16 cellular contexts compared by ENCODE assay signal in the genomic region with DNA sequence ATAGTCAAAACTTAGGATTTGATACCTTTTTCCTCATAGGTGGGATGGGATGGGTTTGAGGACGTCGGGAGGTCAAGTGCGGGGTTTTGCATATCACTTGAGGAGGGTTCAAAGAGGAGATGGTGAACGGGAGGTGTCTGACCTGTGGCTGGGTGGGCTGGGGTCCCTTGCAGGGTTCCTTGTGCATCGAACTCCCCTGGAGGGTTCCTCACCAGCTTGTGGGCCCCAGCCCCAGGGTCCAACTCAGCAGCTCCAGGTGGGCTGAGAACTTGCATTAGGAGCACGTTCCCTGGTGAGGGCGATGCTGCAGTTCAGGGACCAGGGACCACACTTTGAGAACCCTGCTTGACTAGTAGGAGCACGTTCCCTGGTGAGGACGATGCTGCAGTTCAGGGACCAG. TPM values are rescaled to one million over a fixed set of nuclear protein-coding genes. Genes with fewer than 3 reads are reported as not detected.
DNase-seq lines count a peak whose midpoint lies in the region; ATAC-seq and TF ChIP-seq lines count a peak whose summit lies in the region.
"Had no signal": no experiment of that assay in that cellular context is flagged by ENCODE, and none has a peak within 500 bp of the region (broad histone marks: within the 10 kb centered on the region; RNA-seq: fewer than 3 reads in every experiment).

No MANE protein-coding gene starts in this region.

- H3K4me3 Mint-ChIP-seq in chondrocyte (ENCODE audit: unreplicated experiment) = no peak overlapping the region
- H3K4me3 Mint-ChIP-seq in neural crest cell = no peak overlapping the region
- no peak overlapping the region for H3K4me3 Mint-ChIP-seq in T-helper 2 cell treated with Interferon-gamma antibody and Interleukin-4, amounts not matched to agents 5 μg/mL and 100 μg/mL, for 36 hours
- H3K4me3 Mint-ChIP-seq: CD8-positive, alpha-beta T cell had no signal

- no peak for TF ChIP-seq EP300 in sigmoid colon (IDR thresholded peaks at IDR 0.05)

- H3K4me3 ChIP-seq in upper lobe of right lung (no peak overlapping the region), sigmoid colon (no peak overlapping the region)

- DNase-seq in Right ventricle myocardium superior (peak; percentile 19), Right ventricle myocardium inferior (ENCODE audit: missing footprints) (no peak), chondrocyte (ENCODE audit: low spot score) (peak; percentile 63), neural crest cell (ENCODE audit: low read depth, low spot score) (no peak), upper lobe of right lung (peak; percentile 36), sigmoid colon (no peak)
- DNase-seq in T-helper 2 cell treated with Interferon-gamma antibody and Interleukin-4, amounts not matched to agents 5 μg/mL and 100 μg/mL, for 36 hours (ENCODE audit: low spot score) = no peak
- DNase-seq: Calu3; CD8-positive, alpha-beta T cell; GOT3; KBM-7; NCI-H1694 treated with DMSO at 0.1 percent for 48 hours; NK-92 treated with Interleukin-12 subunit alpha and Interleukin-12 subunit beta, amount 100 ng/mL, for 24 hours; SHP77 treated with DMSO at 0.1 percent for 48 hours had no signal

- TF ChIP-seq CTCF in chondrocyte (IDR thresholded peaks at IDR 0.05) (no peak), neural crest cell (conservative IDR thresholded peaks at IDR 0.05) (no peak), upper lobe of right lung (IDR thresholded peaks at IDR 0.05) (no peak), sigmoid colon (IDR thresholded peaks at IDR 0.05) (no peak)

- intact Hi-C loops in Right ventricle myocardium superior (cut with DNase I) (no loop called here), Right ventricle myocardium inferior (cut with DNase I) (no loop called here), upper lobe of right lung (cut with DNase I) (no loop called here), sigmoid colon (cut with DNase I) (no loop called here)

- H3K27me3 Mint-ChIP-seq in chondrocyte (ENCODE audit: low read depth) = peaks cover 53% of the 10 kb centered on the region
- H3K27me3 Mint-ChIP-seq in neural crest cell (ENCODE audit: low read depth) = peaks cover 16% of the 10 kb centered on the region
- no peaks in the 10 kb centered on the region for H3K27me3 Mint-ChIP-seq in T-helper 2 cell treated with Interferon-gamma antibody and Interleukin-4, amounts not matched to agents 5 μg/mL and 100 μg/mL, for 36 hours (ENCODE audit: low read depth)

- H3K9me3 ChIP-seq in upper lobe of right lung = no peaks in the 10 kb centered on the region
- H3K9me3 ChIP-seq in sigmoid colon = no peaks in the 10 kb centered on the region

- WGBS in sigmoid colon, 2 donors = 87 to 93% methylated on average over 9 of the region's 9 CpGs

- H3K4me1 ChIP-seq in upper lobe of right lung (peaks cover 6% of the 10 kb centered on the region), sigmoid colon (no peaks in the 10 kb centered on the region)

- ATAC-seq in Right ventricle myocardium superior (ENCODE audit: poor library complexity) (no peak), Right ventricle myocardium inferior (no peak), upper lobe of right lung (no peak)
- ATAC-seq in activated CD4-positive, CD25-positive, alpha-beta regulatory T cell treated with anti-CD3 and anti-CD28 coated beads, Interleukin-2, amount 50 U/mL, for 24 hours = no peak
- ATAC-seq: CD8-positive, alpha-beta T cell had no signal

- H3K27ac Mint-ChIP-seq in chondrocyte (ENCODE audit: unreplicated experiment) = no peak overlapping the region
- H3K27ac Mint-ChIP-seq in neural crest cell (ENCODE audit: unreplicated experiment) = peak overlapping the region; percentile 52
- no peak overlapping the region for H3K27ac Mint-ChIP-seq in T-helper 2 cell treated with Interferon-gamma antibody and Interleukin-4, amounts not matched to agents 5 μg/mL and 100 μg/mL, for 36 hours
- H3K27ac Mint-ChIP-seq: CD8-positive, alpha-beta T cell had no signal

- H3K4me1 Mint-ChIP-seq in chondrocyte (ENCODE audit: low read depth) (no peaks in the 10 kb centered on the region), neural crest cell (peaks cover 4% of the 10 kb centered on the region)
- H3K4me1 Mint-ChIP-seq in T-helper 2 cell treated with Interferon-gamma antibody and Interleukin-4, amounts not matched to agents 5 μg/mL and 100 μg/mL, for 36 hours (ENCODE audit: low read depth) = peaks cover 19% of the 10 kb centered on the region

- no peaks in the 10 kb centered on the region for H3K27me3 ChIP-seq in upper lobe of right lung
- peaks cover 0 to 51% (median 11%) of the 10 kb centered on the region in 3 donors for H3K27me3 ChIP-seq in sigmoid colon

- H3K36me3 ChIP-seq in upper lobe of right lung = no peaks in the 10 kb centered on the region
- H3K36me3 ChIP-seq in sigmoid colon = no peaks in the 10 kb centered on the region

- H3K36me3 Mint-ChIP-seq in chondrocyte (ENCODE audit: low read depth) (no peaks in the 10 kb centered on the region), neural crest cell (ENCODE audit: low read depth) (no peaks in the 10 kb centered on the region)
- H3K36me3 Mint-ChIP-seq in T-helper 2 cell treated with Interferon-gamma antibody and Interleukin-4, amounts not matched to agents 5 μg/mL and 100 μg/mL, for 36 hours (ENCODE audit: low read depth) = peaks cover 47% of the 10 kb centered on the region

- no peaks in the 10 kb centered on the region for H3K9me3 Mint-ChIP-seq in chondrocyte (ENCODE audit: low read depth)
- no peaks in the 10 kb centered on the region for H3K9me3 Mint-ChIP-seq in neural crest cell
- H3K9me3 Mint-ChIP-seq in T-helper 2 cell treated with Interferon-gamma antibody and Interleukin-4, amounts not matched to agents 5 μg/mL and 100 μg/mL, for 36 hours = peaks cover 5% of the 10 kb centered on the region
- H3K9me3 Mint-ChIP-seq: CD8-positive, alpha-beta T cell had no signal

- no peak for TF ChIP-seq POLR2A in sigmoid colon (IDR thresholded peaks at IDR 0.05)

- no peak overlapping the region for H3K27ac ChIP-seq in upper lobe of right lung
- H3K27ac ChIP-seq in sigmoid colon = no peak overlapping the region

RNA-seq across cellular contexts. Expression of a gene that starts 23.2 kb away (rescaled TPM):
- total RNA-seq in Right ventricle myocardium superior = 1.9 TPM
- 2.7 TPM for total RNA-seq in Right ventricle myocardium inferior
- 0.21 to 0.32 TPM in 2 of 3 replicates, not detected in the other for total RNA-seq in chondrocyte
- total RNA-seq in neural crest cell = not detected in 2 replicates
- 10.0 TPM for total RNA-seq in upper lobe of right lung
- total RNA-seq in sigmoid colon = 1 to 10 TPM; 1.6 to 3.9 (median 3.2) TPM
- 1 to 10 TPM; 2.4 to 4.9 (median 3.5) TPM for polyA plus RNA-seq in sigmoid colon
- total RNA-seq: Calu3 had no signal
- polyA plus RNA-seq: BJ had no signal

RNA-seq across cellular contexts. Expression of a gene that starts 37.4 kb away (rescaled TPM):
- total RNA-seq in Right ventricle myocardium superior (13.9 TPM), Right ventricle myocardium inferior (16.8 TPM), chondrocyte (14.2 to 19.5 TPM (median 17.7 TPM) in 3 replicates), neural crest cell (23.9 and 24.6 TPM in 2 replicates), upper lobe of right lung (25.4 TPM), sigmoid colon (10 to 100 TPM; 25.8 to 31.1 (median 27.6) TPM)
- polyA plus RNA-seq in sigmoid colon = 10 to 100 TPM; 12.7 to 31.7 (median 28.2) TPM

Comparison
In these comparisons a context has a peak if more than half of its experiments do, and no peak if none do; other contexts are left out.
1. DNase-seq: peak in Right ventricle myocardium superior (single experiment), chondrocyte (single experiment) and upper lobe of right lung (single experiment); none in Right ventricle myocardium inferior (single experiment), neural crest cell (single experiment), T-helper 2 cell treated with Interferon-gamma antibody and Interleukin-4, amounts not matched to agents 5 μg/mL and 100 μg/mL, for 36 hours (single experiment) and sigmoid colon (single experiment).